Comparison of ENCODE assay signal across 15 cellular contexts in the genomic region with DNA sequence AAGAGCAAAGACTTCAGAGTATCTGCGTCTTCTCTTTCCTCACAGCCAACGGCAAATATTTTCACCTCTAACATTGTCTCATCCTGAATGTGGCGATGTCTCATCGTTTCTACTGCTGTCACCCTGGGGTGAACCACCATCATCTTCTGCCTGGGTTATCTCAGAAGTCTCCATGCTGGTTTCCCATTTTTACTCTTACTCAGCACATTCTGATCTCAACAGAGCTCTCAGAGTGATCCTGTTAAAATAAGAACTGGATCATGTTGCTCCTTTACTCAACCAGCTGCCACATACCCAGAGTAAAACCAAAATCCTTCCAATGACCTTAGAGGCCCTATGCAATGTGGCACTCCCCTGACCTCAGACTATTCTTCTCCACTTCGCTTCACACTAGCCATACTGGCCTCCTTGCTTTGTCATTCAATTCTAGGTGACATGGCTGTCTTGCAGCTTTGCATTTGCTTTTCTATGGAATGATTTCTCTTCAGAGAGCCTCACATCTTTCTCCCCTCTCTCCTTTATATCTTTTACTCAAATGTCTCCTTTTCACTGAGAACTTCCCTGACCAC. TPM values are rescaled to one million over a fixed set of nuclear protein-coding genes. Genes with fewer than 3 reads are reported as not detected.
A peak's percentile ranks its signal among the peaks of the same experiment; 100 is the strongest.
DNase-seq lines count a peak whose midpoint lies in the region; ATAC-seq, FAIRE-seq and TF ChIP-seq lines count a peak whose summit lies in the region.
"Had no signal": no experiment of that assay in that cellular context is flagged by ENCODE, and none has a peak within 500 bp of the region (broad histone marks: within the 10 kb centered on the region; RNA-seq: fewer than 3 reads in every experiment).

No MANE protein-coding gene starts in this region.

- H3K14ac ChIP-seq in neuronal stem cell (ENCODE audit: low read length), result no peak overlapping the region

- H3K36me3 ChIP-seq in K562 (ENCODE audit: control insufficient read depth, insufficient read depth, low read length) (no peaks in the 10 kb centered on the region), neuronal stem cell (replicated peaks in 1 of 2; ENCODE audit: control insufficient read depth in 2 of 2, insufficient read depth in 2 of 2, low read length in 2 of 2) (no peaks in the 10 kb centered on the region), HAP-1 (replicated peaks) (no peaks in the 10 kb centered on the region)

- H3K27ac ChIP-seq in K562 (ENCODE audit: extremely low read depth, low read depth, low read length) (no peak overlapping the region), neuronal stem cell (replicated peaks; ENCODE audit: low read length) (no peak overlapping the region)

- H2AFZ ChIP-seq in K562 (ENCODE audit: low read depth, low read length) (no peak overlapping the region), neuronal stem cell (ENCODE audit: low read length) (peak overlapping the region; percentile 1)

- TF ChIP-seq EP300 in K562 (IDR thresholded peaks at IDR 0.05; ENCODE audit: low read length), result no peak

- H3K18ac ChIP-seq in neuronal stem cell (ENCODE audit: low read length), result no peak overlapping the region

- H3K79me2 ChIP-seq in K562 (ENCODE audit: control insufficient read depth, insufficient read depth, low read length), result no peaks in the 10 kb centered on the region

- no peaks in the 10 kb centered on the region for H4K20me1 ChIP-seq in K562 (replicated peaks; ENCODE audit: control insufficient read depth, insufficient read depth, low read length)

- no peaks in the 10 kb centered on the region for H3K9me1 ChIP-seq in K562 (ENCODE audit: control insufficient read depth, insufficient read depth, low read length)

- TF ChIP-seq CTCF in K562 (IDR thresholded peaks at IDR 0.05 in 2 of 3, conservative IDR thresholded peaks at IDR 0.05 in 1 of 3; ENCODE audit: insufficient read depth in 2 of 3, low read depth in 1 of 3, low read length in 3 of 3) (no peak), GM13977 (IDR thresholded peaks at IDR 0.05; ENCODE audit: extremely low read depth, insufficient read depth, missing control alignments) (no peak)

- POLR2A ChIA-PET in K562 (lab: Yijun Ruan, JAX), result no interaction called here

- CTCF ChIA-PET in K562 (lab: Yijun Ruan, JAX; ENCODE audit: low intra/inter-chr PET ratio), result no interaction called here

- TF ChIP-seq POLR2A in K562 (conservative IDR thresholded peaks at IDR 0.05), result no peak

- H2BK120ac ChIP-seq in neuronal stem cell (ENCODE audit: low read depth, low read length), result no peak overlapping the region

- no peak overlapping the region for H3K23ac ChIP-seq in neuronal stem cell (ENCODE audit: low read depth, low read length, poor library complexity)

- H2BK5ac ChIP-seq in neuronal stem cell (ENCODE audit: low read length), result no peak overlapping the region

- no peak for ATAC-seq in K562

- H2BK12ac ChIP-seq in neuronal stem cell (ENCODE audit: low read length), result no peak overlapping the region

- H3K4me1 ChIP-seq in K562 (replicated peaks in 1 of 2; ENCODE audit: control insufficient read depth in 2 of 2, insufficient read depth in 2 of 2, low read length in 2 of 2) (no peaks in the 10 kb centered on the region), neuronal stem cell (ENCODE audit: control insufficient read depth in 2 of 2, insufficient read depth in 1 of 2, low read depth in 1 of 2, low read length in 2 of 2) (peaks cover 5 to 31% of the 10 kb centered on the region in 2 donors), HAP-1 (no peaks in the 10 kb centered on the region)
- H3K4me1 ChIP-seq: Caco-2 had no signal

- H3K9ac ChIP-seq in K562 (ENCODE audit: insufficient read depth in 1 of 2, low read depth in 2 of 2, low read length in 2 of 2) (no peak overlapping the region), neuronal stem cell (ENCODE audit: low read depth, low read length, poor library complexity) (no peak overlapping the region)

- H3K27me3 ChIP-seq in K562 (ENCODE audit: control insufficient read depth in 2 of 2, insufficient read depth in 2 of 2, low read length in 2 of 2), result no peaks in the 10 kb centered on the region
- no peaks in the 10 kb centered on the region for H3K27me3 ChIP-seq in neuronal stem cell (ENCODE audit: control insufficient read depth in 3 of 3, insufficient read depth in 3 of 3, low read depth in 1 of 3, low read length in 3 of 3)
- peaks cover 19% of the 10 kb centered on the region for H3K27me3 ChIP-seq in HAP-1 (ENCODE audit: low read depth)

- no peak overlapping the region for H3K4me2 ChIP-seq in K562 (ENCODE audit: insufficient read depth, low read length)
- no peak overlapping the region for H3K4me2 ChIP-seq in neuronal stem cell (ENCODE audit: insufficient read depth, low read length, poor library complexity, severe bottlenecking)

- no peak overlapping the region for H4K91ac ChIP-seq in neuronal stem cell (ENCODE audit: low read depth, low read length, poor library complexity)

- BruUV-seq in K562 (replicated peaks; lab: Mats Ljungman, UMichigan), result no TSS peak

- H3K79me1 ChIP-seq in neuronal stem cell (ENCODE audit: low read depth, low read length), result no peaks in the 10 kb centered on the region

- intact Hi-C loops in K562 (cut with micrococcal nuclease), result no loop called here

- H3K4ac ChIP-seq in neuronal stem cell (ENCODE audit: low read length), result no peak overlapping the region

- WGBS in K562 (ENCODE audit: insufficient coverage, low coverage, missing lambda C conversion rate), result 0% methylated on average over 4 of the region's 5 CpGs
- no CpG with 5 or more reads among the region's 5 CpGs for WGBS in neuronal stem cell (ENCODE audit: extremely low coverage in 2 of 2, insufficient read length in 2 of 2, insufficient replicate concordance in 1 of 2), 2 donors

- TF ChIP-seq RAD21 in K562 (CRISPR knock-in tag; conservative IDR thresholded peaks at IDR 0.05 in 1 of 2, IDR thresholded peaks at IDR 0.05 in 1 of 2), result no peak

- H3K9me3 ChIP-seq in K562 (replicated peaks; ENCODE audit: control insufficient read depth, insufficient read depth, low read depth, low read length), result no peaks in the 10 kb centered on the region
- peaks cover 3 to 10% of the 10 kb centered on the region in 2 donors for H3K9me3 ChIP-seq in neuronal stem cell (replicated peaks in 1 of 2; ENCODE audit: control insufficient read depth in 2 of 2, insufficient read depth in 1 of 2, low read depth in 1 of 2, low read length in 2 of 2)
- H3K9me3 ChIP-seq in HAP-1, result no peaks in the 10 kb centered on the region
- H3K9me3 ChIP-seq: Caco-2 had no signal

- no peak overlapping the region for H2BK15ac ChIP-seq in neuronal stem cell (ENCODE audit: low read length)

- H2AK5ac ChIP-seq in neuronal stem cell (ENCODE audit: low read depth, low read length), result no peak overlapping the region

- no peak overlapping the region for H4K8ac ChIP-seq in neuronal stem cell (ENCODE audit: low read depth, low read length)

- DNase-seq in NCI-H82 (lab: John Stamatoyannopoulos, UW), result peak; percentile 87
- no peak for DNase-seq in K562 (ENCODE audit: extremely low read depth in 1 of 4, low spot score in 3 of 4)
- no peak for DNase-seq in neuronal stem cell (ENCODE audit: low spot score)
- DNase-seq in HAP-1 (ENCODE audit: low spot score in 2 of 2), result no peak
- DNase-seq in GM13977 (ENCODE audit: low spot score), result no peak
- DNase-seq in stimulated activated naive CD4-positive, alpha-beta T cell (lab: John Stamatoyannopoulos, UW), result no peak
- DNase-seq: Caco-2; CD8-positive, alpha-beta memory T cell; DND-41; GDM1; H7 had no signal

- no peak for FAIRE-seq in K562 (lab: Jason Lieb, UNC)
- FAIRE-seq: GM12892 had no signal

- in situ Hi-C loops in K562 (cut with MboI), result no loop called here
- in situ Hi-C loops in HAP-1 (cut with MboI; ENCODE audit: low sequenced_read_pairs), result no loop called here
- in situ Hi-C loops in GM13977 (cut with MboI; ENCODE audit: low pct_unique_long_range_greater_than_20kb, low sequenced_read_pairs, unreplicated experiment), result no loop called here

- no peak overlapping the region for H3K4me3 ChIP-seq in K562
- H3K4me3 ChIP-seq in neuronal stem cell (ENCODE audit: low read length in 2 of 2), result no peak overlapping the region
- no peak overlapping the region for H3K4me3 ChIP-seq in HAP-1

TF ChIP-seq in K562, 482 proteins besides CTCF, POLR2A, EP300 and RAD21 (continues in another document):
- peak; percentile 41 for TF ChIP-seq C11orf30 (IDR thresholded peaks at IDR 0.05; ENCODE audit: low read depth)
- no peak for TF ChIP-seq MXI1 (IDR thresholded peaks at IDR 0.05; ENCODE audit: low read depth, low read length)
- no peak for TF ChIP-seq FOXK1 (CRISPR knock-in tag; IDR thresholded peaks at IDR 0.05; ENCODE audit: borderline replicate concordance)
- no peak for TF ChIP-seq ZFP36 (IDR thresholded peaks at IDR 0.05; ENCODE audit: low read depth, low read length, partially characterized antibody)
- no peak for TF ChIP-seq CHD4 (IDR thresholded peaks at IDR 0.05; ENCODE audit: insufficient read depth, insufficient replicate concordance, low read depth, low read length, poor library complexity, severe bottlenecking)
- TF ChIP-seq RUNX1 (IDR thresholded peaks at IDR 0.05; ENCODE audit: low read depth), result no peak
- peak; percentile 56; the same call in 1 of the 2 replicates for TF ChIP-seq ZNF316 (IDR thresholded peaks at IDR 0.05)
- TF ChIP-seq MAFG (tag; conservative IDR thresholded peaks at IDR 0.05), result peak; percentile 54
- 0 out of 2 replicates have a peak, but pooled peaks have one; percentile 6 for TF ChIP-seq MAFF (IDR thresholded peaks at IDR 0.05; ENCODE audit: low read length)
- no peak for TF ChIP-seq ZNF75A (CRISPR knock-in tag; IDR thresholded peaks at IDR 0.05)

RNA-seq across cellular contexts. Expression of gene OLFM4, which starts 7.8 kb away (rescaled TPM):
- total RNA-seq in K562 (2011; cell fraction: chromatin; rRNA removed; ENCODE audit: low replicate concordance), result not detected in 2 replicates
- not detected in 2 replicates for total RNA-seq in K562 (2011; cell fraction: nucleolus; rRNA removed)
- total RNA-seq in K562 (2011; cell fraction: nucleoplasm; rRNA removed), result not detected in 2 replicates
- total RNA-seq in K562 (2014; rRNA removed) (not detected in 2 replicates), K562 (2014; rRNA removed; fragmentation: Illumina TruSeq; extraction: Trizol) (not detected in 2 replicates), K562 (2015; rRNA removed; fragmentation: Illumina TruSeq; extraction: Trizol) (not detected in 2 replicates), K562 (2021) (0.13 TPM in 1 of 2 replicates, not detected in the other)
- polyA plus RNA-seq in K562 (2011; rRNA removed) (not detected in 2 replicates), K562 (2014; fragmentation: Illumina TruSeq; extraction: Trizol) (not detected in 2 replicates), K562 (2014; fragmentation: Nextera tagmentation; extraction: Ambion mirVana) (not detected), K562 (2014; rRNA removed) (not detected in 2 replicates)
- not detected in 2 replicates for polyA plus RNA-seq in K562 (2011; cell fraction: cytosol; rRNA removed)
- not detected in 2 replicates for polyA plus RNA-seq in K562 (2011; cell fraction: nucleus; rRNA removed)
- polyA plus RNA-seq in K562 (2012), result not detected in 2 replicates
- polyA minus RNA-seq in K562 (2011; rRNA and poly(A)+ RNA removed), result not detected in 2 replicates
- not detected in 2 replicates for polyA minus RNA-seq in K562 (2011; cell fraction: cytosol; rRNA and poly(A)+ RNA removed)
- not detected in 2 replicates for polyA minus RNA-seq in K562 (2011; cell fraction: nucleus; rRNA and poly(A)+ RNA removed)
- polyA plus RNA-seq in neuronal stem cell (2013, experiment 1 of 2), result not detected
- polyA plus RNA-seq in neuronal stem cell (2013, experiment 2 of 2), result 0.01 TPM
- total RNA-seq: A673; Caco-2; CD8-positive, alpha-beta memory T cell; H7 had no signal
- polyA plus RNA-seq: CD14-positive monocyte; CD8-positive, alpha-beta memory T cell; IgD-negative memory B cell had no signal
